In the genomic region with DNA sequence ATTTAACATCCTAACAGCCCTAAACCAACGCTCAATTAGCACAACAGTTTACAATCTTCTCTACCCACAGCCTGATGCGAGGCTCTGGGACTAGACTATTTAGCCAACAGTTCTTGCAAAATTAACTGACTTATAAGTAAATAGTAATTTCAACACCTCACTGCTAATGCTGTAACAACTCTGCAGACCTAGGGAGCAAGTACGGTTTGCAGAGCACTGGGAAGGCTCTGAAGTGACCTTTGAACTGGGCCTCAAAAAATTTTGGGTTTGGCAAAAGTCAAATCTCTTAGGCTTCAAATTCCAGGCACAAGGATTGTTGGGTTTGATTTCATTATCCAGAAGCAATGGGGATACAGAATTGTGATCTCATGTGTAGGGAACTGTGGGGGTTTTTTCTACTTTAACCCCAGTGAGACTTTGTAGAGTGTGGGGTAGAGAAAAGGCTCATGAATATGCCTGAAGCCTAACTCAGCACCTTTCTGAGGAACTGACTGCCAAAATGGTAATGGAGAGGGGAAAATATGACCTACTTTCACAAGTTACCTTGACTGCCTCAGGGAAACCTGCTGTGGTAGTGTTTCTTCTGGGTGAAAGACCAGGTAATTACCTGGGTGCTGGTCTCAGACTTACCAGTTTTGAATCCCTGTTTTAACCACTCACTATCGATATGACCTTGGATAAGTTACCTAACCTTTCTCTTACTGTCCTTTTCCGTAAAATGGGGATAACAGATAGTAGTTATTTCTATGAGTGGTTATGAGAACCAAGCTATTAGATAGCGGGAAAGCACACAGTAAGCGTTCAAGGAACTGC, we compare ENCODE assay signal across 8 cellular contexts. TPM values are rescaled to one million over a fixed set of nuclear protein-coding genes. Genes with fewer than 3 reads are reported as not detected.
A peak's percentile ranks its signal among the peaks of the same experiment; 100 is the strongest.
DNase-seq lines count a peak whose midpoint lies in the region; ATAC-seq, FAIRE-seq and TF ChIP-seq lines count a peak whose summit lies in the region.

No MANE protein-coding gene starts in this region.

- no peak for ATAC-seq in psoas muscle

- H3K9ac ChIP-seq in endothelial cell of umbilical vein (replicated peaks; ENCODE audit: extremely low read depth, insufficient read depth, low read length) = no peak overlapping the region

- H3K36me3 ChIP-seq in PC-9 (ENCODE audit: low read depth) (peaks cover 25% of the 10 kb centered on the region; the same call in 1 of the 2 replicates), endothelial cell of umbilical vein (ENCODE audit: control insufficient read depth in 2 of 2, extremely low read depth in 1 of 2, insufficient read depth in 2 of 2, low read length in 2 of 2) (peaks cover 3 to 5% of the 10 kb centered on the region in 2 experiments), psoas muscle (ENCODE audit: insufficient read depth in 1 of 2, low read depth in 1 of 2) (peaks cover 3 to 43% of the 10 kb centered on the region in 2 donors)

- H3K79me2 ChIP-seq in PC-9 (ENCODE audit: low read depth) = peaks cover 30% of the 10 kb centered on the region
- peaks cover 30% of the 10 kb centered on the region for H3K79me2 ChIP-seq in endothelial cell of umbilical vein (ENCODE audit: control insufficient read depth, insufficient read depth, low read length)

- H3K4me2 ChIP-seq in PC-9 (peak overlapping the region; percentile 84), endothelial cell of umbilical vein (ENCODE audit: insufficient read depth, low read length) (peak overlapping the region; percentile 57)

- no peaks in the 10 kb centered on the region for H3K9me1 ChIP-seq in endothelial cell of umbilical vein (replicated peaks; ENCODE audit: control insufficient read depth, extremely low read depth, insufficient read depth, low read length)

- H4K20me1 ChIP-seq in PC-9 (ENCODE audit: insufficient read depth) = peaks cover 13% of the 10 kb centered on the region; the same call in 1 of the 2 replicates
- no peaks in the 10 kb centered on the region for H4K20me1 ChIP-seq in endothelial cell of umbilical vein (replicated peaks; ENCODE audit: control insufficient read depth, extremely low read depth, insufficient read depth, low read length)

- H3K4me3 ChIP-seq in GM12865 (ENCODE audit: low read depth, low read length) (peak overlapping the region; percentile 90), PC-9 (peak overlapping the region; percentile 93), endothelial cell of umbilical vein (replicated peaks in 1 of 3; ENCODE audit: insufficient read depth in 1 of 3, low read depth in 1 of 3, low read length in 3 of 3) (no peak overlapping the region), psoas muscle (peak overlapping the region; percentile 81)

- no peak for TF ChIP-seq POLR2A in endothelial cell of umbilical vein (IDR thresholded peaks at IDR 0.05; ENCODE audit: low read depth, low read length)

- H3F3A ChIP-seq in PC-9 (ENCODE audit: insufficient read depth, low read depth) = peaks cover 47% of the 10 kb centered on the region

- dilution Hi-C loops in endothelial cell of umbilical vein (cut with MboI; ENCODE audit: extremely low pct_ligation_motif_present, low sequenced_read_pairs) = no loop called here

- no peak for DNase-seq in GM12865 (ENCODE audit: low read depth)
- peak in 1 of 2 experiments; percentile 57 for DNase-seq in PC-9
- DNase-seq in endothelial cell of umbilical vein (ENCODE audit: low read depth, low spot score) = no peak
- DNase-seq in psoas muscle = no peak
- DNase-seq in RCC 7860 (ENCODE audit: low spot score) = no peak
- no peak for DNase-seq in NCI-H2196 treated with DMSO at 0.1 percent for 48 hours (lab: John Stamatoyannopoulos, UW; ENCODE audit: unreplicated experiment)
- DNase-seq in T1000 (lab: John Stamatoyannopoulos, UW) = no peak
- DNase-seq in NCI-H2227 (lab: John Stamatoyannopoulos, UW; ENCODE audit: unreplicated experiment) = no peak

- H3K9me2 ChIP-seq in PC-9 (ENCODE audit: insufficient read depth) = no peaks in the 10 kb centered on the region

- intact Hi-C loops in PC-9 (cut with micrococcal nuclease; ENCODE audit: unreplicated experiment) = loop anchor here (2.0 to 10.0 kb wide), 2 partner anchors 70 to 104 kb away; a partner anchor contains a TSS
- intact Hi-C loops in endothelial cell of umbilical vein (cut with micrococcal nuclease) = loop anchor here (2.0 kb wide), 2 partner anchors 62 to 70 kb away; a partner anchor contains a TSS
- intact Hi-C loops in psoas muscle (cut with DNase I) = no loop called here

- H3K4me1 ChIP-seq in PC-9 (replicated peaks; ENCODE audit: insufficient read depth) (peaks cover 29% of the 10 kb centered on the region), endothelial cell of umbilical vein (ENCODE audit: control insufficient read depth, extremely low read depth, insufficient read depth, low read length) (peaks cover 22% of the 10 kb centered on the region), psoas muscle (peaks cover 29% of the 10 kb centered on the region)

- CTCF ChIA-PET in PC-9 (lab: Charles Lee) (interaction anchor here (0.5 kb wide), 1 partner anchor 106 kb away, joined by 10 read pairs; a partner anchor contains a TSS), endothelial cell of umbilical vein (lab: Charles Lee) (interaction anchor here (0.5 to 2.3 kb wide), 4 partner anchors 15 to 138 kb away, joined by 3 to 13 read pairs (median 3); a partner anchor contains a TSS)

- POLR2A ChIA-PET in PC-9 (lab: Charles Lee; ENCODE audit: unreplicated experiment) (interaction anchor here (0.6 to 0.7 kb wide), 2 partner anchors 21 to 33 kb away, joined by 3 to 11 read pairs; no protein-coding TSS in a partner anchor), endothelial cell of umbilical vein (lab: Charles Lee) (interaction anchor here (0.6 to 2.5 kb wide), 4 partner anchors 70 to 165 kb away, joined by 3 to 9 read pairs (median 6); a partner anchor contains a TSS)

- H3K9me3 ChIP-seq in PC-9 (ENCODE audit: insufficient read depth, low read depth) = no peaks in the 10 kb centered on the region
- no peaks in the 10 kb centered on the region for H3K9me3 ChIP-seq in endothelial cell of umbilical vein (replicated peaks; ENCODE audit: control insufficient read depth, insufficient read depth, low read length)
- H3K9me3 ChIP-seq in psoas muscle = no peaks in the 10 kb centered on the region

- BruUV-seq in PC-9 (replicated peaks; lab: Mats Ljungman, UMichigan) = no TSS peak
- no TSS peak for BruUV-seq in endothelial cell of umbilical vein (replicated peaks; lab: Mats Ljungman, UMichigan)

- H3K27me3 ChIP-seq in PC-9 (ENCODE audit: insufficient read depth, low read depth) (no peaks in the 10 kb centered on the region), endothelial cell of umbilical vein (ENCODE audit: control insufficient read depth in 2 of 2, insufficient read depth in 2 of 2, low read length in 2 of 2) (no peaks in the 10 kb centered on the region), psoas muscle (ENCODE audit: insufficient read depth in 3 of 3, low read length in 2 of 3) (no peaks in the 10 kb centered on the region)

- peak overlapping the region; percentile 93 for H2AFZ ChIP-seq in PC-9
- H2AFZ ChIP-seq in endothelial cell of umbilical vein (ENCODE audit: low read depth, low read length) = peak overlapping the region; percentile 83

- WGBS in psoas muscle, 3 donors = 77 to 82% (median 79%) methylated on average over 7 of the region's 7 CpGs

- FAIRE-seq in endothelial cell of umbilical vein (lab: Jason Lieb, UNC) (peak; percentile 44), RCC 7860 (lab: Jason Lieb, UNC) (no peak)

- TF ChIP-seq CTCF in GM12865 (IDR thresholded peaks at IDR 0.05; ENCODE audit: insufficient read depth, low read depth, low read length, missing control alignments) = no peak
- no peak for TF ChIP-seq CTCF in PC-9 (conservative IDR thresholded peaks at IDR 0.05)
- TF ChIP-seq CTCF in endothelial cell of umbilical vein (IDR thresholded peaks at IDR 0.05; ENCODE audit: extremely low read depth in 1 of 2, insufficient read depth in 1 of 2, low read depth in 1 of 2, low read length in 2 of 2) = no peak
- TF ChIP-seq CTCF in psoas muscle (IDR thresholded peaks at IDR 0.05) = no peak

- H3K27ac ChIP-seq in PC-9 (peak overlapping the region; percentile 69), endothelial cell of umbilical vein (ENCODE audit: insufficient read depth, low read depth, low read length) (peak overlapping the region; percentile 88), psoas muscle (peak overlapping the region; percentile 98)

RNA-seq across cellular contexts. Expression of a gene that starts 0.9 kb away (rescaled TPM):
- total RNA-seq in PC-9 (2021) (32.0 and 45.8 TPM in 2 replicates), endothelial cell of umbilical vein (64.3 and 69.4 TPM in 2 replicates), psoas muscle (10 to 100 TPM; 12.9 to 21.5 (median 19.7) TPM)
- polyA plus RNA-seq in endothelial cell of umbilical vein (41.8 and 44.6 TPM in 2 replicates), psoas muscle (10 to 100 TPM in 2 of 3 donors, 1 to 10 TPM in 1; 8.0 to 15.7 (median 12.6) TPM)
- 38.8 and 39.7 TPM in 2 replicates for polyA plus RNA-seq in endothelial cell of umbilical vein (2011; cell fraction: cytosol; rRNA removed)
- polyA plus RNA-seq in endothelial cell of umbilical vein (2011; cell fraction: nucleus; rRNA removed) = 54.9 and 57.9 TPM in 2 replicates
- polyA plus RNA-seq in endothelial cell of umbilical vein (2012) = 27.5 and 29.5 TPM in 2 replicates
- 64.5 and 73.1 TPM in 2 replicates for polyA minus RNA-seq in endothelial cell of umbilical vein
- polyA minus RNA-seq in endothelial cell of umbilical vein (2011; cell fraction: cytosol; rRNA and poly(A)+ RNA removed) = 22.0 TPM
- 18.5 and 23.3 TPM in 2 replicates for polyA minus RNA-seq in endothelial cell of umbilical vein (2011; cell fraction: nucleus; rRNA and poly(A)+ RNA removed)

RNA-seq across cellular contexts. Expression of a gene that starts 21.8 kb away (rescaled TPM):
- total RNA-seq in PC-9 (2021) (4.4 and 4.7 TPM in 2 replicates), endothelial cell of umbilical vein (12.0 and 15.3 TPM in 2 replicates), psoas muscle (10 to 100 TPM; 38.7 to 69.2 (median 51.3) TPM)
- polyA plus RNA-seq in endothelial cell of umbilical vein (14.8 and 19.1 TPM in 2 replicates), psoas muscle (10 to 100 TPM; 22.2 to 63.6 (median 44.3) TPM)
- 15.1 and 21.3 TPM in 2 replicates for polyA plus RNA-seq in endothelial cell of umbilical vein (2011; cell fraction: cytosol; rRNA removed)
- polyA plus RNA-seq in endothelial cell of umbilical vein (2011; cell fraction: nucleus; rRNA removed) = 7.9 and 8.0 TPM in 2 replicates
- 13.4 and 15.7 TPM in 2 replicates for polyA plus RNA-seq in endothelial cell of umbilical vein (2012)
- 8.3 and 10.1 TPM in 2 replicates for polyA minus RNA-seq in endothelial cell of umbilical vein
- polyA minus RNA-seq in endothelial cell of umbilical vein (2011; cell fraction: cytosol; rRNA and poly(A)+ RNA removed) = not detected
- 1.1 and 3.2 TPM in 2 replicates for polyA minus RNA-seq in endothelial cell of umbilical vein (2011; cell fraction: nucleus; rRNA and poly(A)+ RNA removed)

RNA-seq across cellular contexts. Expression of a gene that starts 26.9 kb away (rescaled TPM):
- total RNA-seq in PC-9 (2021) (4.9 and 5.0 TPM in 2 replicates), endothelial cell of umbilical vein (1.8 and 2.2 TPM in 2 replicates), psoas muscle (1 to 10 TPM in 1 of 4 donors, under 1 TPM in 3; 0.24 to 1.1 (median 0.59) TPM)
- polyA plus RNA-seq in endothelial cell of umbilical vein (1.1 and 1.3 TPM in 2 replicates), psoas muscle (1 to 10 TPM in 1 of 3 donors, under 1 TPM in 2; 0.46 to 1.2 (median 0.69) TPM)
- polyA plus RNA-seq in endothelial cell of umbilical vein (2011; cell fraction: cytosol; rRNA removed) = 1.2 and 1.4 TPM in 2 replicates
- 1.8 and 2.0 TPM in 2 replicates for polyA plus RNA-seq in endothelial cell of umbilical vein (2011; cell fraction: nucleus; rRNA removed)
- 1.0 and 1.2 TPM in 2 replicates for polyA plus RNA-seq in endothelial cell of umbilical vein (2012)
- 0.63 and 1.9 TPM in 2 replicates for polyA minus RNA-seq in endothelial cell of umbilical vein
- 4.3 TPM for polyA minus RNA-seq in endothelial cell of umbilical vein (2011; cell fraction: cytosol; rRNA and poly(A)+ RNA removed)
- 0.82 and 1.3 TPM in 2 replicates for polyA minus RNA-seq in endothelial cell of umbilical vein (2011; cell fraction: nucleus; rRNA and poly(A)+ RNA removed)

RNA-seq across cellular contexts. Expression of a gene that starts 30.3 kb away (rescaled TPM):
- total RNA-seq in PC-9 (2021) (not detected in 2 replicates), endothelial cell of umbilical vein (not detected in 2 replicates), psoas muscle (not detected)
- polyA plus RNA-seq in endothelial cell of umbilical vein (not detected in 2 replicates), psoas muscle (under 1 TPM in 1 of 3 donors, not detected in 2; 0.04 TPM)
- not detected in 2 replicates for polyA plus RNA-seq in endothelial cell of umbilical vein (2011; cell fraction: cytosol; rRNA removed)
- not detected in 2 replicates for polyA plus RNA-seq in endothelial cell of umbilical vein (2011; cell fraction: nucleus; rRNA removed)
- 0.12 TPM in 1 of 2 replicates, not detected in the other for polyA plus RNA-seq in endothelial cell of umbilical vein (2012)
- polyA minus RNA-seq in endothelial cell of umbilical vein = not detected in 2 replicates
- polyA minus RNA-seq in endothelial cell of umbilical vein (2011; cell fraction: cytosol; rRNA and poly(A)+ RNA removed) = not detected
- polyA minus RNA-seq in endothelial cell of umbilical vein (2011; cell fraction: nucleus; rRNA and poly(A)+ RNA removed) = 0.24 TPM in 1 of 2 replicates, not detected in the other

RNA-seq across cellular contexts. Expression of a gene that starts 43.6 kb away (rescaled TPM):
- total RNA-seq in PC-9 (2021) (14.1 and 18.1 TPM in 2 replicates), endothelial cell of umbilical vein (15.7 and 20.7 TPM in 2 replicates), psoas muscle (1 to 10 TPM; 2.6 to 7.7 (median 4.5) TPM)
- polyA plus RNA-seq in endothelial cell of umbilical vein (21.3 and 23.2 TPM in 2 replicates), psoas muscle (1 to 10 TPM; 4.6 to 9.8 (median 7.1) TPM)
- polyA plus RNA-seq in endothelial cell of umbilical vein (2011; cell fraction: cytosol; rRNA removed) = 15.7 and 18.1 TPM in 2 replicates
- 68.7 and 93.2 TPM in 2 replicates for polyA plus RNA-seq in endothelial cell of umbilical vein (2011; cell fraction: nucleus; rRNA removed)
- 12.0 and 14.8 TPM in 2 replicates for polyA plus RNA-seq in endothelial cell of umbilical vein (2012)
- 30.8 and 31.6 TPM in 2 replicates for polyA minus RNA-seq in endothelial cell of umbilical vein
- 5.2 TPM for polyA minus RNA-seq in endothelial cell of umbilical vein (2011; cell fraction: cytosol; rRNA and poly(A)+ RNA removed)
- polyA minus RNA-seq in endothelial cell of umbilical vein (2011; cell fraction: nucleus; rRNA and poly(A)+ RNA removed) = 34.2 and 37.8 TPM in 2 replicates

Comparison
In these comparisons a context has a peak if more than half of its experiments do, and no peak if none do; other contexts are left out.
1. H3K4me3 ChIP-seq: peak in GM12865 (single experiment), PC-9 (single experiment) and psoas muscle (single experiment); none in endothelial cell of umbilical vein (0 of 3).
2. intact Hi-C loops: an anchor here in PC-9 (2.0 to 10.0 kb wide) and endothelial cell of umbilical vein (2.0 kb wide); none called in psoas muscle.
3. Peak in every context shown above with its lines, with median percentiles within 50 percentile points of each other: H3K27ac ChIP-seq.